In the genomic region with DNA sequence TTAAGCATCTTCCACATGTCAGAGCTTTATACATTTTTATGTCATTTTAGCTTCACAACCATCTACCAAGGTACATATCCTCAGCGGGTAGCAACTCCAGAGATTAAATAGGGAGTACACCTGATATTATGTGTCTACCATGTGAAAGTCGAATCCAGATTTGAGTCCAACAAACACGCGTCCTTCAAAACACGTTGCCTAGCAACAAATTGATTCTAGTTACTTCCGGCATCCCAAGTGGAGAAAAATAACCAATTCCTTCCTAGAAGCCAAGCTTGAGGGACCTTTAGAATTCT, we compare ENCODE assay signal across 8 cellular contexts.
A peak's percentile ranks its signal among the peaks of the same experiment; 100 is the strongest.
DNase-seq lines count a peak whose midpoint lies in the region; ATAC-seq and TF ChIP-seq lines count a peak whose summit lies in the region.

No MANE protein-coding gene starts in this region.

- H3K36me3 ChIP-seq in WERI-Rb-1 (no peaks in the 10 kb centered on the region), iPS-15b (ENCODE audit: control insufficient read depth, insufficient read depth, low read length) (no peaks in the 10 kb centered on the region)

- H3K4me3 ChIP-seq in WERI-Rb-1 (ENCODE audit: low read depth, low read length) (peak overlapping the region; percentile 96), iPS-15b (ENCODE audit: low read depth, low read length) (peak overlapping the region; percentile 81)

- H3K27ac Mint-ChIP-seq in stimulated activated naive CD8-positive, alpha-beta T cell treated with anti-CD3 and anti-CD28 coated beads, Interleukin-15, amount 100 ng/mL, for 72 hours = peak overlapping the region in 1 of 2 donors; percentile 80

- H3K4me1 Mint-ChIP-seq in stimulated activated naive CD8-positive, alpha-beta T cell treated with anti-CD3 and anti-CD28 coated beads, Interleukin-15, amount 100 ng/mL, for 72 hours = peaks cover 13% of the 10 kb centered on the region

- no peak overlapping the region for H3K9ac ChIP-seq in iPS-15b (ENCODE audit: low read depth, low read length)

- H3K9me3 ChIP-seq in WERI-Rb-1 (ENCODE audit: severe bottlenecking) (no peaks in the 10 kb centered on the region), iPS-15b (ENCODE audit: control insufficient read depth, insufficient read depth, low read length) (no peaks in the 10 kb centered on the region)

- ATAC-seq in HG03135 (IDR thresholded peaks at IDR 0.05; ENCODE audit: unreplicated experiment) (peak; percentile 18), GM18517 (IDR thresholded peaks at IDR 0.05; ENCODE audit: unreplicated experiment) (no peak), HG02798 (IDR thresholded peaks at IDR 0.05; ENCODE audit: poor library complexity, unreplicated experiment) (no peak)
- ATAC-seq in stimulated activated naive CD8-positive, alpha-beta T cell treated with anti-CD3 and anti-CD28 coated beads, Interleukin-15, amount 100 ng/mL, for 72 hours = no peak

- H3K27me3 ChIP-seq in WERI-Rb-1 (ENCODE audit: insufficient read depth, low read depth, severe bottlenecking) (no peaks in the 10 kb centered on the region), iPS-15b (ENCODE audit: control insufficient read depth, insufficient read depth, low read length) (no peaks in the 10 kb centered on the region)

- TF ChIP-seq CTCF in C4-2B (conservative IDR thresholded peaks at IDR 0.05) = no peak
- TF ChIP-seq CTCF in WERI-Rb-1 (IDR thresholded peaks at IDR 0.05; ENCODE audit: low read depth, low read length) = no peak

- no peak for DNase-seq in WERI-Rb-1
- DNase-seq in stimulated activated naive CD8-positive, alpha-beta T cell treated with anti-CD3 and anti-CD28 coated beads, Interleukin-15, amount 100 ng/mL, for 72 hours = no peak
- DNase-seq in activated CD8-positive, alpha-beta memory T cell treated with anti-CD3 and anti-CD28 coated beads, Interleukin-2, amount 50 U/mL, for 4 hours = no peak

- H3K4me3 Mint-ChIP-seq in stimulated activated naive CD8-positive, alpha-beta T cell treated with anti-CD3 and anti-CD28 coated beads, Interleukin-15, amount 100 ng/mL, for 72 hours = peak overlapping the region; percentile 83 to 96

- H3K4me1 ChIP-seq in iPS-15b (ENCODE audit: control insufficient read depth, insufficient read depth, low read length) = peaks cover 13% of the 10 kb centered on the region

- H3K9me3 Mint-ChIP-seq in stimulated activated naive CD8-positive, alpha-beta T cell treated with anti-CD3 and anti-CD28 coated beads, Interleukin-15, amount 100 ng/mL, for 72 hours = no peaks in the 10 kb centered on the region

- peaks cover 32% of the 10 kb centered on the region for H3K27me3 Mint-ChIP-seq in stimulated activated naive CD8-positive, alpha-beta T cell treated with anti-CD3 and anti-CD28 coated beads, Interleukin-15, amount 100 ng/mL, for 72 hours

- peak overlapping the region; percentile 89 for H3K27ac ChIP-seq in C4-2B
- peak overlapping the region; percentile 80 for H3K27ac ChIP-seq in WERI-Rb-1
